ENCODE assay signal across 8 cellular contexts in the genomic region with DNA sequence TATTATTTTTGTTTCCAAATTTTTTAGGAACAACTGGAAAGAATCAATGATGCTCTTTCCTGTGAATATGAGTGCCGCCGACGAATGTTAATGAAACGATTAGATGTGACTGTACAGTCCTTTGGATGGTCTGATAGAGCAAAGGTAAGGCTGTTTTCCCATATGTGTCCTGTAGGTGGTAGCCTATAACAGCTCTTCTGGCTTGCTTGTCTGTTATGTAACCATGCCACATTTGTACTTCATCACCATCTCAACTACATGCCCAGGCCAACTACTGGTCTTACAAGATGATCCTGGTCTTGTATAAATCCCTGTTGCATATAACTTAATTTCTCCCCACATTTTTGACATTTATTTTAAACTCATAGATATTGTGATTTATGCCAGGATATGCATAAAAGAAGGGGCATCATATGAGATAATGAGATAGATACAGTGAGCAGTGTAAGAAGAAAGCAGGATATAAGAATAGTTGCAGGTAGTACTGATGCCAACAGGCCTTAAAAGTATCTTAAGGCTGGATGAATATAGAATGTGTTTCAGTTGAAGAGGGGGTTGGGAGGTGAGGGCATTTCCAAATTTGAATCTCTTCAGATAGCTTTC. TPM values are rescaled to one million over a fixed set of nuclear protein-coding genes. Genes with fewer than 3 reads are reported as not detected.
DNase-seq lines count a peak whose midpoint lies in the region; ATAC-seq, FAIRE-seq and TF ChIP-seq lines count a peak whose summit lies in the region.

No MANE protein-coding gene starts in this region.

- POLR2A ChIA-PET in activated CD8-positive, alpha-beta T cell treated with anti-CD3 and anti-CD28 coated beads, Interleukin-2, amount 10 ng/mL, durations not matched to agents 7 days and 5 days (lab: Charles Lee): interaction anchor here (0.7 to 2.0 kb wide), 3 partner anchors 19 to 1160 kb away, joined by 3 to 5 read pairs (median 3); no protein-coding TSS in a partner anchor

- H3K4me2 ChIP-seq in DND-41 (ENCODE audit: insufficient read depth, low read length): no peak overlapping the region

- no peaks in the 10 kb centered on the region for H3K27me3 ChIP-seq in DND-41 (ENCODE audit: insufficient read depth, low read length, poor library complexity)

- peaks cover 2% of the 10 kb centered on the region for H3K4me1 Mint-ChIP-seq in activated CD8-positive, alpha-beta T cell treated with anti-CD3 and anti-CD28 coated beads, Interleukin-2, amount 10 ng/mL, durations not matched to agents 7 days and 5 days (ENCODE audit: low read depth)
- H3K4me1 Mint-ChIP-seq in progenitor cell of endocrine pancreas (ENCODE audit: low read depth): peaks cover 8% of the 10 kb centered on the region

- no peak overlapping the region for H3K4me3 Mint-ChIP-seq in activated CD8-positive, alpha-beta T cell treated with anti-CD3 and anti-CD28 coated beads, Interleukin-2, amount 10 ng/mL, durations not matched to agents 7 days and 5 days
- no peak overlapping the region for H3K4me3 Mint-ChIP-seq in progenitor cell of endocrine pancreas (ENCODE audit: low read depth)

- no peaks in the 10 kb centered on the region for H3K9me3 Mint-ChIP-seq in activated CD8-positive, alpha-beta T cell treated with anti-CD3 and anti-CD28 coated beads, Interleukin-2, amount 10 ng/mL, durations not matched to agents 7 days and 5 days (ENCODE audit: insufficient read depth)
- H3K9me3 Mint-ChIP-seq in progenitor cell of endocrine pancreas (ENCODE audit: low read depth): no peaks in the 10 kb centered on the region

- no peaks in the 10 kb centered on the region for H3K4me1 ChIP-seq in DND-41 (ENCODE audit: insufficient read depth, low read length)

- H3K79me2 ChIP-seq in DND-41 (ENCODE audit: insufficient read depth, low read length): no peaks in the 10 kb centered on the region; the same call in 1 of the 2 replicates

- TF ChIP-seq CTCF in DND-41 (IDR thresholded peaks at IDR 0.05; ENCODE audit: borderline replicate concordance, extremely low read depth, low read length, poor library complexity, severe bottlenecking) (peak; percentile 78), progenitor cell of endocrine pancreas (IDR thresholded peaks at IDR 0.05; ENCODE audit: unreplicated experiment) (peak; percentile 73)

- H4K20me1 ChIP-seq in DND-41 (ENCODE audit: insufficient read depth, low read length): no peaks in the 10 kb centered on the region

- H3K36me3 ChIP-seq in DND-41 (ENCODE audit: insufficient read depth, low read length): peaks cover 58% of the 10 kb centered on the region

- peak overlapping the region; percentile 7 for H3K27ac Mint-ChIP-seq in activated CD8-positive, alpha-beta T cell treated with anti-CD3 and anti-CD28 coated beads, Interleukin-2, amount 10 ng/mL, durations not matched to agents 7 days and 5 days
- H3K27ac Mint-ChIP-seq in progenitor cell of endocrine pancreas: no peak overlapping the region

- DNase-seq in DND-41 (peak; percentile 37), NCI-H2227 treated with DMSO at 0.1 percent for 48 hours (lab: John Stamatoyannopoulos, UW) (peak; percentile 66), frontal cortex (ENCODE audit: low spot score in 2 of 2) (peak; percentile 44), progenitor cell of endocrine pancreas (ENCODE audit: low spot score, unreplicated experiment) (no peak)
- peak; percentile 58 for DNase-seq in activated CD8-positive, alpha-beta T cell treated with anti-CD3 and anti-CD28 coated beads, Interleukin-2, amount 10 ng/mL, durations not matched to agents 7 days and 5 days
- no peak for DNase-seq in activated CD4-positive, CD25-positive, alpha-beta regulatory T cell treated with anti-CD3 and anti-CD28 coated beads, Interleukin-2, amount 50 U/mL, for 72 hours

- H3K27ac ChIP-seq in DND-41 (ENCODE audit: low read length): no peak overlapping the region

- H3K36me3 Mint-ChIP-seq in activated CD8-positive, alpha-beta T cell treated with anti-CD3 and anti-CD28 coated beads, Interleukin-2, amount 10 ng/mL, durations not matched to agents 7 days and 5 days (ENCODE audit: low read depth): peaks cover 34% of the 10 kb centered on the region
- H3K36me3 Mint-ChIP-seq in progenitor cell of endocrine pancreas (ENCODE audit: insufficient read depth): peaks cover 19% of the 10 kb centered on the region

- H3K4me3 ChIP-seq in DND-41 (ENCODE audit: low read depth in 1 of 2, low read length in 2 of 2): no peak overlapping the region

- no peak overlapping the region for H2AFZ ChIP-seq in DND-41 (ENCODE audit: low read depth, low read length)

- no peaks in the 10 kb centered on the region for H3K27me3 Mint-ChIP-seq in activated CD8-positive, alpha-beta T cell treated with anti-CD3 and anti-CD28 coated beads, Interleukin-2, amount 10 ng/mL, durations not matched to agents 7 days and 5 days (ENCODE audit: low read depth)
- H3K27me3 Mint-ChIP-seq in progenitor cell of endocrine pancreas: no peaks in the 10 kb centered on the region

- H3K9me3 ChIP-seq in DND-41 (ENCODE audit: insufficient read depth, low read length, severe bottlenecking): no peaks in the 10 kb centered on the region

- CTCF ChIA-PET in activated CD8-positive, alpha-beta T cell treated with anti-CD3 and anti-CD28 coated beads, Interleukin-2, amount 10 ng/mL, durations not matched to agents 7 days and 5 days (lab: Charles Lee): interaction anchor here (0.8 to 7.2 kb wide), 18 partner anchors 9 to 232 kb away, joined by 3 to 130 read pairs (median 5); a partner anchor contains a TSS

- peak; percentile 28 for FAIRE-seq in frontal cortex (lab: Jason Lieb, UNC)

- ATAC-seq in DND-41 (ENCODE audit: insufficient read depth, low read depth) (peak; percentile 93), GM19035 (IDR thresholded peaks at IDR 0.05; ENCODE audit: unreplicated experiment) (peak; percentile 96), HG03103 (IDR thresholded peaks at IDR 0.05; ENCODE audit: low read depth, unreplicated experiment) (peak; percentile 97)
- ATAC-seq in activated CD8-positive, alpha-beta T cell treated with anti-CD3 and anti-CD28 coated beads, Interleukin-2, amount 10 ng/mL, durations not matched to agents 7 days and 5 days: peak; percentile 95

- H3K9ac ChIP-seq in DND-41 (ENCODE audit: low read depth, low read length): no peak overlapping the region

RNA-seq across cellular contexts. Expression of a gene that starts 20.3 kb away (rescaled TPM):
- total RNA-seq in activated CD8-positive, alpha-beta T cell treated with anti-CD3 and anti-CD28 coated beads, Interleukin-2, amount 10 ng/mL, durations not matched to agents 7 days and 5 days: 10 to 100 TPM; 42.8 to 43.9 TPM
- total RNA-seq in frontal cortex (37.9 TPM), progenitor cell of endocrine pancreas (50.8 and 59.3 TPM in 2 replicates)

Comparison
In these comparisons a context has a peak if more than half of its experiments do, and no peak if none do; other contexts are left out.
1. DNase-seq: peak in DND-41 (single experiment), NCI-H2227 treated with DMSO at 0.1 percent for 48 hours (single experiment), activated CD8-positive, alpha-beta T cell treated with anti-CD3 and anti-CD28 coated beads, Interleukin-2, amount 10 ng/mL, durations not matched to agents 7 days and 5 days (single experiment) and frontal cortex (2 of 2); none in progenitor cell of endocrine pancreas (single experiment) and activated CD4-positive, CD25-positive, alpha-beta regulatory T cell treated with anti-CD3 and anti-CD28 coated beads, Interleukin-2, amount 50 U/mL, for 72 hours (single experiment).
2. Peak in every context shown above with its lines, with median percentiles within 50 percentile points of each other: ATAC-seq.